ENCODE assay signal across 9 cellular contexts in the genomic region with DNA sequence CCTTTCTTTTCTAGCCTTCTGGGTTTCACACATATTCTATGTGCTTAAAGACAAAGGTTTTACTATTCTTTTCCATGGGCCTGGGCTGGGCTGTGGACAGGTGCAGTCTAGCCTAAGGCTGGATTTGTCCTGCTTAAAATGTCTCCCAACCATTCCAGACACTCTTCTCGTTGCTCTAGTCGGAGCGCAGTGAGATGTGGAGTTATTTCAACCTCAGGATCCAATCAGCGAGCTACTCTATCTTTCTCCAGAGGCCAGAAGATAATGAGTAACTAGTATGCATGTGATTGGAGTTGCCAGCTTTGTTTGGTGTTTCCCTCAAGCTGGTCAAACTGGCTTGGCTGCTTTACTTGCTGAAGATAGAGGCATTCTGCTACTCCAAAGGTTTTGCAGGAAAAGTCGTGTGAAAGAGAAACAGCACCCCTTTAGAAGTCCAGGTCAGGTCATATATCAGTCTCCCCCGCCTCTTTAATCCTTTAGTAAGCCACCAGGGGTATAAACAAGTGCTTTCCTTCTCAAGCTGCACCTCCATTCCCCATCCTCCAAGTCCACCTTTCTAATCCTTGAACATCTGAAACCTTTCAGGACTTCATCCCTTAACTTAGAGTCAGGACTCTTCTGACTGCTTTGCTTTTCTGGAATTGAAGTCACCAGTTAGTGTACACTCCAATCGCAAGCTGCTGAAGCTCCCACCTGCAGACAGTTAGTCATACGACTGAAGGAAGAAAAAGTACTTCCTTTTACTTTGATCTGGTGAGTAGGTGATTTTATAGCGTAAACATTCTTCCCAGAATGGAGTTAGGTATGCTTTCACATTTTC.
A peak's percentile ranks its signal among the peaks of the same experiment; 100 is the strongest.
DNase-seq lines count a peak whose midpoint lies in the region; ATAC-seq and TF ChIP-seq lines count a peak whose summit lies in the region.
"Had no signal": no experiment of that assay in that cellular context is flagged by ENCODE, and none has a peak within 500 bp of the region (broad histone marks: within the 10 kb centered on the region; RNA-seq: fewer than 3 reads in every experiment).

No MANE protein-coding gene starts in this region.

- H3K27me3 Mint-ChIP-seq in type B pancreatic cell = no peaks in the 10 kb centered on the region
- H3K27me3 Mint-ChIP-seq in stimulated activated naive CD8-positive, alpha-beta T cell treated with anti-CD3 and anti-CD28 coated beads, Interleukin-15, amount 100 ng/mL, for 72 hours = no peaks in the 10 kb centered on the region

- H3K27ac Mint-ChIP-seq in type B pancreatic cell = peak overlapping the region; percentile 96
- H3K27ac Mint-ChIP-seq in stimulated activated naive CD8-positive, alpha-beta T cell treated with anti-CD3 and anti-CD28 coated beads, Interleukin-15, amount 100 ng/mL, for 72 hours = peak overlapping the region in 1 of 2 donors; percentile 3

- ATAC-seq in left lobe of liver = peak; percentile 82
- ATAC-seq in GM19023 (IDR thresholded peaks at IDR 0.05; ENCODE audit: unreplicated experiment) = no peak
- ATAC-seq in stimulated activated naive CD8-positive, alpha-beta T cell treated with anti-CD3 and anti-CD28 coated beads, Interleukin-15, amount 100 ng/mL, for 72 hours = no peak

- peaks cover 8% of the 10 kb centered on the region for H3K36me3 Mint-ChIP-seq in type B pancreatic cell

- H3K4me1 Mint-ChIP-seq in type B pancreatic cell (ENCODE audit: unreplicated experiment) = peaks cover 29% of the 10 kb centered on the region
- H3K4me1 Mint-ChIP-seq in stimulated activated naive CD8-positive, alpha-beta T cell treated with anti-CD3 and anti-CD28 coated beads, Interleukin-15, amount 100 ng/mL, for 72 hours = peaks cover 30% of the 10 kb centered on the region

- no peak for TF ChIP-seq CTCF in type B pancreatic cell (conservative IDR thresholded peaks at IDR 0.05)

- peak; percentile 29 for DNase-seq in NCI-H748 (lab: John Stamatoyannopoulos, UW; ENCODE audit: unreplicated experiment)
- DNase-seq in NCI-H748 treated with DMSO at 0.1 percent for 48 hours (lab: John Stamatoyannopoulos, UW) = no peak
- DNase-seq in amniotic epithelial cell (ENCODE audit: low read depth) = peak; percentile 73
- peak; percentile 70 for DNase-seq in left lobe of liver (ENCODE audit: low spot score)
- DNase-seq in type B pancreatic cell (ENCODE audit: extremely low spot score, unreplicated experiment) = no peak
- no peak for DNase-seq in stimulated activated naive CD8-positive, alpha-beta T cell treated with anti-CD3 and anti-CD28 coated beads, Interleukin-15, amount 100 ng/mL, for 72 hours
- no peak for DNase-seq in NCI-H1105 (lab: John Stamatoyannopoulos, UW)
- DNase-seq: GOT3 had no signal

- H3K9me3 Mint-ChIP-seq in type B pancreatic cell = peaks cover 4% of the 10 kb centered on the region
- no peaks in the 10 kb centered on the region for H3K9me3 Mint-ChIP-seq in stimulated activated naive CD8-positive, alpha-beta T cell treated with anti-CD3 and anti-CD28 coated beads, Interleukin-15, amount 100 ng/mL, for 72 hours

- peak overlapping the region; percentile 90 for H3K4me3 Mint-ChIP-seq in type B pancreatic cell
- H3K4me3 Mint-ChIP-seq in stimulated activated naive CD8-positive, alpha-beta T cell treated with anti-CD3 and anti-CD28 coated beads, Interleukin-15, amount 100 ng/mL, for 72 hours = no peak overlapping the region

Comparison
In these comparisons a context has a peak if more than half of its experiments do, and no peak if none do; other contexts are left out.
1. DNase-seq: peak in NCI-H748 (single experiment), amniotic epithelial cell (single experiment) and left lobe of liver (single experiment); none in NCI-H748 treated with DMSO at 0.1 percent for 48 hours (single experiment), type B pancreatic cell (single experiment), stimulated activated naive CD8-positive, alpha-beta T cell treated with anti-CD3 and anti-CD28 coated beads, Interleukin-15, amount 100 ng/mL, for 72 hours (0 of 2) and NCI-H1105 (single experiment).